In the genomic region with DNA sequence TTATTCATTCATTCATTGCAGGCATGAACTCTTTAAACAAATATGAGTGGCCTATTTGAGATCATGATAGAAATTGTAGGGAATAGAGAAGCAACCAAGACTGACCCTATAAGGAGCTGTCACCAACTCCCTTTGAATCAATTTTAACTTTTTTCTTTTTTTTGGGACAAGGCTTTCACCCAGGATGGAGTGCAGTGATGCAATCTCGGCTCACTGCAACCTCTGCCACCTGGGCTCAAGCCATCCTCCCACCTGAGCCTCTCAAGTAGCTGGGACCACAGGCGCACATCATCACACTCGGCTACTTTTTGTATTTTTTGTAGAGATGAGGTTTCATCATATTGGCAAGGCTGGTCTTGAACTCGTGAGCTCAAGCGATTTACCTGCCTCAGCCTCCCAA, we compare ENCODE assay signal across 9 cellular contexts. TPM values are rescaled to one million over a fixed set of nuclear protein-coding genes. Genes with fewer than 3 reads are reported as not detected.
DNase-seq lines count a peak whose midpoint lies in the region; ATAC-seq and TF ChIP-seq lines count a peak whose summit lies in the region.
"Had no signal": no experiment of that assay in that cellular context is flagged by ENCODE, and none has a peak within 500 bp of the region (broad histone marks: within the 10 kb centered on the region; RNA-seq: fewer than 3 reads in every experiment).

No MANE protein-coding gene starts in this region.

- H2BK5ac ChIP-seq in IMR-90 (ENCODE audit: low read depth, low read length, poor library complexity, severe bottlenecking), result no peak overlapping the region

- H2AFZ ChIP-seq in ACC112 (ENCODE audit: low read length, unreplicated experiment) (peak overlapping the region; percentile 96), IMR-90 (replicated peaks; ENCODE audit: low read length, poor library complexity) (no peak overlapping the region)

- no peak overlapping the region for H4K91ac ChIP-seq in IMR-90 (ENCODE audit: insufficient read depth, low read depth, low read length)

- H3K9me3 ChIP-seq in IMR-90 (ENCODE audit: control insufficient read depth, insufficient read depth, low read length), result no peaks in the 10 kb centered on the region

- H3K36me3 Mint-ChIP-seq in central memory CD8-positive, alpha-beta T cell (ENCODE audit: insufficient read depth), result peaks cover 34% of the 10 kb centered on the region
- H3K36me3 Mint-ChIP-seq in natural killer cell, result no peaks in the 10 kb centered on the region

- no peak overlapping the region for H2BK15ac ChIP-seq in IMR-90 (ENCODE audit: low read depth, low read length)

- no peak overlapping the region for H2BK120ac ChIP-seq in IMR-90 (ENCODE audit: low read depth, low read length)

- POLR2A ChIA-PET in IMR-90 (lab: Charles Lee; ENCODE audit: unreplicated experiment), result no interaction called here

- H3K27ac ChIP-seq in ACC112 (ENCODE audit: low read depth, low read length) (no peak overlapping the region), IMR-90 (ENCODE audit: insufficient read depth, low read length) (no peak overlapping the region)

- no peak overlapping the region for H4K5ac ChIP-seq in IMR-90 (ENCODE audit: low read depth, low read length)

- H3K9me3 Mint-ChIP-seq in central memory CD8-positive, alpha-beta T cell, result no peaks in the 10 kb centered on the region
- H3K9me3 Mint-ChIP-seq in natural killer cell, result no peaks in the 10 kb centered on the region

- H3K4me1 ChIP-seq in ACC112 (ENCODE audit: control insufficient read depth, insufficient read depth, low read length, unreplicated experiment) (peaks cover 6% of the 10 kb centered on the region), IMR-90 (ENCODE audit: control insufficient read depth, insufficient read depth, low read length) (peaks cover 6% of the 10 kb centered on the region)

- peak overlapping the region; percentile 97 for H3K27ac Mint-ChIP-seq in central memory CD8-positive, alpha-beta T cell (ENCODE audit: low read depth)
- H3K27ac Mint-ChIP-seq in natural killer cell, result peak overlapping the region; percentile 88 to 97

- in situ Hi-C loops in IMR-90 (cut with MboI; ENCODE audit: low sequenced_read_pairs), result no loop called here

- H3K4me1 Mint-ChIP-seq in central memory CD8-positive, alpha-beta T cell, result peaks cover 48% of the 10 kb centered on the region
- H3K4me1 Mint-ChIP-seq in natural killer cell, result peaks cover 28% of the 10 kb centered on the region in 2 donors

- H3K27me3 Mint-ChIP-seq in central memory CD8-positive, alpha-beta T cell, result no peaks in the 10 kb centered on the region
- H3K27me3 Mint-ChIP-seq in natural killer cell (ENCODE audit: low read depth in 2 of 2), result no peaks in the 10 kb centered on the region

- no peak overlapping the region for H2AK5ac ChIP-seq in IMR-90 (ENCODE audit: low read depth, low read length)

- H3K9me1 ChIP-seq in IMR-90 (ENCODE audit: insufficient read depth, low read length), result peaks cover 4% of the 10 kb centered on the region; the same call in 1 of the 2 replicates

- no peak for ATAC-seq in IMR-90 (ENCODE audit: low read depth)
- no peak for ATAC-seq in central memory CD8-positive, alpha-beta T cell (replicated peaks; ENCODE audit: extremely low read depth, poor library complexity, severe bottlenecking)
- no peak for ATAC-seq in natural killer cell
- no peak for ATAC-seq in GM21576 (IDR thresholded peaks at IDR 0.05; ENCODE audit: unreplicated experiment)
- ATAC-seq in GM19395 (IDR thresholded peaks at IDR 0.05; ENCODE audit: unreplicated experiment), result no peak

- dilution Hi-C loops in IMR-90 (cut with HindIII; ENCODE audit: low sequenced_read_pairs, unreplicated experiment), result no loop called here

- TF ChIP-seq POLR2A in IMR-90 (IDR thresholded peaks at IDR 0.05; ENCODE audit: low read depth, low read length), result no peak

- no peak for TF ChIP-seq RAD21 in IMR-90 (IDR thresholded peaks at IDR 0.05; ENCODE audit: low read length)

- no peak overlapping the region for H3K18ac ChIP-seq in IMR-90 (ENCODE audit: low read depth, low read length)

- H3K4me3 ChIP-seq in ACC112 (ENCODE audit: low read depth, low read length) (peak overlapping the region; percentile 80; the same call in 1 of the 2 replicates), IMR-90 (ENCODE audit: insufficient read depth, low read depth, low read length) (no peak overlapping the region)

- H2BK20ac ChIP-seq in IMR-90 (ENCODE audit: low read depth, low read length), result no peak overlapping the region

- no peaks in the 10 kb centered on the region for H3K79me1 ChIP-seq in IMR-90 (ENCODE audit: low read depth in 1 of 2, low read length in 2 of 2)

- no peak for TF ChIP-seq CTCF in IMR-90 (conservative IDR thresholded peaks at IDR 0.05; ENCODE audit: low read depth, low read length)
- TF ChIP-seq CTCF in natural killer cell (IDR thresholded peaks at IDR 0.05), result no peak

- no peaks in the 10 kb centered on the region for H3K79me2 ChIP-seq in ACC112 (ENCODE audit: control insufficient read depth, insufficient read depth, low read length, unreplicated experiment)

- no TSS peak for BruUV-seq in IMR-90 (replicated peaks; lab: Mats Ljungman, UMichigan)

- intact Hi-C loops in IMR-90 (cut with micrococcal nuclease), result no loop called here
- intact Hi-C loops in natural killer cell (cut with micrococcal nuclease), result no loop called here

- no peaks in the 10 kb centered on the region for H3K27me3 ChIP-seq in ACC112 (ENCODE audit: insufficient read depth, low read length)
- H3K27me3 ChIP-seq in IMR-90 (ENCODE audit: control insufficient read depth, insufficient read depth, low read length), result no peaks in the 10 kb centered on the region

- CTCF ChIA-PET in IMR-90 (lab: Yijun Ruan, JAX), result no interaction called here

- H2AK9ac ChIP-seq in IMR-90 (replicated peaks; ENCODE audit: low read depth, low read length, poor library complexity), result no peak overlapping the region

- no peaks in the 10 kb centered on the region for H4K20me1 ChIP-seq in IMR-90 (ENCODE audit: insufficient read depth, low read length)

- WGBS in IMR-90 (ENCODE audit: extremely low coverage in 2 of 2, insufficient read length in 1 of 2), 2 experiments, result no CpG with 5 or more reads among the region's 5 CpGs

- no peak overlapping the region for H3K23ac ChIP-seq in IMR-90 (ENCODE audit: low read depth, low read length)

- no peak overlapping the region for H3K56ac ChIP-seq in IMR-90 (ENCODE audit: extremely low read depth, insufficient read depth, low read length)

- no peak overlapping the region for H3K4me2 ChIP-seq in IMR-90 (ENCODE audit: low read depth, low read length)

- no peak overlapping the region for H3K9ac ChIP-seq in IMR-90 (ENCODE audit: low read depth, low read length)

- peak overlapping the region in 1 of 2 experiments; percentile 87; a peak in 1 of 4 replicates for H4K8ac ChIP-seq in IMR-90 (ENCODE audit: low read depth in 2 of 2, low read length in 2 of 2)

- DNase-seq in IMR-90, result no peak
- DNase-seq in central memory CD8-positive, alpha-beta T cell (ENCODE audit: low spot score in 2 of 2), result no peak
- DNase-seq in natural killer cell, result no peak
- DNase-seq in DMS79 treated with DMSO at 0.1 percent for 48 hours (lab: John Stamatoyannopoulos, UW), result no peak
- no peak for DNase-seq in islet precursor cell
- DNase-seq: NCI-H2029 had no signal

- H3K4ac ChIP-seq in IMR-90 (ENCODE audit: low read depth, low read length), result no peak overlapping the region

- H3K36me3 ChIP-seq in ACC112 (ENCODE audit: insufficient read depth, low read length) (no peaks in the 10 kb centered on the region), IMR-90 (ENCODE audit: control insufficient read depth, insufficient read depth, low read length) (no peaks in the 10 kb centered on the region)

- no peak overlapping the region for H3K14ac ChIP-seq in IMR-90 (replicated peaks; ENCODE audit: low read depth, low read length)

- peak overlapping the region; percentile 96 for H3K4me3 Mint-ChIP-seq in central memory CD8-positive, alpha-beta T cell
- peak overlapping the region; percentile 88 for H3K4me3 Mint-ChIP-seq in natural killer cell

TF ChIP-seq in IMR-90, 13 proteins besides CTCF, POLR2A, EP300 and RAD21:
- no peak for TF ChIP-seq FOS (IDR thresholded peaks at IDR 0.05; ENCODE audit: low read depth, low read length)
- no peak for TF ChIP-seq MAZ (IDR thresholded peaks at IDR 0.05; ENCODE audit: borderline replicate concordance, low read depth, low read length)
- TF ChIP-seq, protein P1, sequence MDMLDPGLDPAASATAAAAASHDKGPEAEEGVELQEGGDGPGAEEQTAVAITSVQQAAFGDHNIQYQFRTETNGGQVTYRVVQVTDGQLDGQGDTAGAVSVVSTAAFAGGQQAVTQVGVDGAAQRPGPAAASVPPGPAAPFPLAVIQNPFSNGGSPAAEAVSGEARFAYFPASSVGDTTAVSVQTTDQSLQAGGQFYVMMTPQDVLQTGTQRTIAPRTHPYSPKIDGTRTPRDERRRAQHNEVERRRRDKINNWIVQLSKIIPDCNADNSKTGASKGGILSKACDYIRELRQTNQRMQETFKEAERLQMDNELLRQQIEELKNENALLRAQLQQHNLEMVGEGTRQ (IDR thresholded peaks at IDR 0.05; ENCODE audit: low read depth, low read length), result no peak
- 0 out of 2 replicates have a peak, but pooled peaks have one; percentile 2 for TF ChIP-seq CEBPB (IDR thresholded peaks at IDR 0.05; ENCODE audit: low read depth, low read length)
TF ChIP-seq in IMR-90: peak in this region for 1.

RNA-seq across cellular contexts. Expression of a gene that starts 17.1 kb away (rescaled TPM):
- total RNA-seq in IMR-90 (2012; rRNA removed) (154 and 237 TPM in 2 replicates), natural killer cell (10 to 100 TPM; 80.4 to 95.4 (median 94.9) TPM)
- 220 and 250 TPM in 2 replicates for polyA plus RNA-seq in IMR-90 (2012; rRNA removed)
- 150 and 346 TPM in 2 replicates for polyA plus RNA-seq in IMR-90 (2012; cell fraction: cytosol; rRNA removed)
- 33.0 and 110 TPM in 2 replicates for polyA plus RNA-seq in IMR-90 (2012; cell fraction: nucleus; rRNA removed; ENCODE audit: low replicate concordance)
